ENCODE assay signal across 9 cellular contexts in the genomic region with DNA sequence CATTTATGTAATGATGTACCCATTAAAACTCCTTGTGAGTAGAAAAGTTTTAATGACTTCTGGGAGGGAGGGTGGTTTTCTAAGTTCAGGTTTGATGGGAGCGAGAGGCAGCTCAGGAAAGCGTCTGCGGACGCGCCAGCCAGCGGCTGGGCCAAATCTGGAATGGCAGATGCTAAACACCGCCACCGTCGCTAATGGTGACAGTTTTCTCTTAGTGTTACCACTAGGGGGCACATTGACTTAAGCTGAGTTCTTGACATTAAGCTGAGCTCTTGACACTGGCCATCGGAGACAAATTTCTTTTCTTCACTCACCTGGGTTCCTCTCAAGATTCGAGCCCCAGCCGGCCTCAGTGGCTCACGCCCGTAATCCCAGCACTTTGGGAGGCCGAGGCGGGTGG. TPM values are rescaled to one million over a fixed set of nuclear protein-coding genes. Genes with fewer than 3 reads are reported as not detected.
DNase-seq lines count a peak whose midpoint lies in the region; TF ChIP-seq lines count a peak whose summit lies in the region.
"Had no signal": no experiment of that assay in that cellular context is flagged by ENCODE, and none has a peak within 500 bp of the region (broad histone marks: within the 10 kb centered on the region; RNA-seq: fewer than 3 reads in every experiment).

No MANE protein-coding gene starts in this region.

- TF ChIP-seq CTCF in chondrocyte (IDR thresholded peaks at IDR 0.05) (peak; percentile 63), nephron (IDR thresholded peaks at IDR 0.05; ENCODE audit: unreplicated experiment in 3 of 3) (peak; percentile 11 to 24 (median 23)), suprapubic skin (IDR thresholded peaks at IDR 0.05) (peak in 1 of 2 donors; percentile 7)

- H3K27me3 Mint-ChIP-seq in chondrocyte (ENCODE audit: low read depth) (no peaks in the 10 kb centered on the region), nephron (ENCODE audit: low read depth) (no peaks in the 10 kb centered on the region)

- H3K4me3 ChIP-seq in suprapubic skin, result no peak overlapping the region

- H3K4me1 Mint-ChIP-seq in chondrocyte (ENCODE audit: low read depth) (no peaks in the 10 kb centered on the region), nephron (no peaks in the 10 kb centered on the region)

- H3K27ac Mint-ChIP-seq in chondrocyte (ENCODE audit: unreplicated experiment), result no peak overlapping the region
- no peak overlapping the region for H3K27ac Mint-ChIP-seq in nephron

- H3K36me3 Mint-ChIP-seq in chondrocyte (ENCODE audit: low read depth) (peaks cover 4% of the 10 kb centered on the region), nephron (ENCODE audit: low read depth) (peaks cover 29% of the 10 kb centered on the region)

- WGBS in suprapubic skin, result 91% methylated on average over 16 of the region's 16 CpGs

- H3K9me3 Mint-ChIP-seq in chondrocyte (ENCODE audit: low read depth), result no peaks in the 10 kb centered on the region
- no peaks in the 10 kb centered on the region for H3K9me3 Mint-ChIP-seq in nephron

- no peak overlapping the region for H3K27ac ChIP-seq in suprapubic skin
- H3K27ac ChIP-seq: C4-2B had no signal

- no peak for TF ChIP-seq POLR2A in suprapubic skin (IDR thresholded peaks at IDR 0.05)

- H3K4me1 ChIP-seq in suprapubic skin, result peaks cover 10% of the 10 kb centered on the region

- H3K36me3 ChIP-seq in suprapubic skin, result peaks cover 18% of the 10 kb centered on the region

- no peak for TF ChIP-seq EP300 in suprapubic skin (IDR thresholded peaks at IDR 0.05)

- no peaks in the 10 kb centered on the region for H3K9me3 ChIP-seq in suprapubic skin

- H3K4me3 Mint-ChIP-seq in chondrocyte (ENCODE audit: unreplicated experiment), result no peak overlapping the region
- no peak overlapping the region for H3K4me3 Mint-ChIP-seq in nephron

- H3K27me3 ChIP-seq in suprapubic skin, result no peaks in the 10 kb centered on the region

- DNase-seq in NCI-H1694 (lab: John Stamatoyannopoulos, UW) (peak; percentile 6), NCI-H1694 treated with DMSO at 0.1 percent for 48 hours (lab: John Stamatoyannopoulos, UW) (no peak), NCI-H187 (lab: John Stamatoyannopoulos, UW) (peak; percentile 6 to 65), chondrocyte (ENCODE audit: low spot score) (no peak), suprapubic skin (ENCODE audit: low spot score in 2 of 2) (no peak), activated gamma-delta T cell (lab: John Stamatoyannopoulos, UW) (no peak), mesenteric fat pad (ENCODE audit: low spot score) (no peak)

RNA-seq across cellular contexts. Expression of gene TRPV1, which starts 6.7 kb away (rescaled TPM):
- total RNA-seq in chondrocyte (2.2 to 4.8 TPM (median 3.1 TPM) in 3 replicates), suprapubic skin (10 to 100 TPM in 2 of 4 donors, 1 to 10 TPM in 2; 3.2 to 15.8 (median 7.1) TPM), mesenteric fat pad (6.7 TPM)

RNA-seq across cellular contexts. Expression of gene SHPK, which starts 33.6 kb away (rescaled TPM):
- total RNA-seq in chondrocyte (5.6 to 6.1 TPM (median 5.9 TPM) in 3 replicates), suprapubic skin (10 to 100 TPM; 19.0 to 21.9 (median 20.4) TPM), mesenteric fat pad (17.7 TPM)

RNA-seq across cellular contexts. Expression of gene CTNS, which starts 34.1 kb away (rescaled TPM):
- total RNA-seq in chondrocyte (14.4 to 18.4 TPM (median 17.8 TPM) in 3 replicates), suprapubic skin (10 to 100 TPM; 19.9 to 34.6 (median 26.1) TPM), mesenteric fat pad (21.6 TPM)

RNA-seq across cellular contexts. Expression of gene TRPV3, which starts 44.9 kb away (rescaled TPM):
- total RNA-seq in chondrocyte, result 0.27 to 0.74 TPM in 2 of 3 replicates, not detected in the other
- total RNA-seq in suprapubic skin, result 10 to 100 TPM; 25.6 to 45.4 (median 34.4) TPM
- total RNA-seq in mesenteric fat pad, result 1.2 TPM

Comparison
In these comparisons a context has a peak if more than half of its experiments do, and no peak if none do; other contexts are left out.
1. DNase-seq: peak in NCI-H1694 (single experiment) and NCI-H187 (2 of 2); none in NCI-H1694 treated with DMSO at 0.1 percent for 48 hours (single experiment), chondrocyte (single experiment), suprapubic skin (0 of 2), activated gamma-delta T cell (single experiment) and mesenteric fat pad (single experiment).